ENCODE assay signal across 8 cellular contexts in genomic region chr15:88450125-88450798, GRCh38. TPM values are rescaled to one million over a fixed set of nuclear protein-coding genes. Genes with fewer than 3 reads are reported as not detected.
DNase-seq lines count a peak whose midpoint lies in the region; ATAC-seq, FAIRE-seq and TF ChIP-seq lines count a peak whose summit lies in the region.

No MANE protein-coding gene starts in this region.

- H3K36me3 ChIP-seq in heart left ventricle = no peaks in the 10 kb centered on the region

- 7% methylated on average over 9 of the region's 12 CpGs for WGBS in A549 (ENCODE audit: missing lambda C conversion rate)
- 2 to 10% (median 4%) methylated on average over 9 to 12 of the region's 12 CpGs for WGBS in heart left ventricle, 4 donors

- TF ChIP-seq POLR2A in A549 (IDR thresholded peaks at IDR 0.05; ENCODE audit: low read length) = no peak
- TF ChIP-seq POLR2A in heart left ventricle (IDR thresholded peaks at IDR 0.05) = no peak

- TF ChIP-seq CTCF in A549 (IDR thresholded peaks at IDR 0.05) (peak; percentile 93), GM12864 (IDR thresholded peaks at IDR 0.05; ENCODE audit: low read depth, low read length, missing control alignments) (peak; percentile 92), heart left ventricle (IDR thresholded peaks at IDR 0.05) (peak; percentile 53 to 76 (median 68))

- H3K27ac ChIP-seq in A549 (peak overlapping the region; percentile 37 to 79), heart left ventricle (no peak overlapping the region)

- no peak overlapping the region for H3K4me2 ChIP-seq in A549

- intact Hi-C loops in heart left ventricle (cut with DNase I) = loop anchor here in 5 of 10 donors (5.0 to 10.0 kb wide), 5 partner anchors 175 to 1825 kb away; partner anchors contain the start of gene NTRK3 (in 1 of the 5)

- no peak for TF ChIP-seq EP300 in A549 (IDR thresholded peaks at IDR 0.05)

- POLR2A ChIA-PET in A549 (lab: Yijun Ruan, JAX) = interaction anchor here (1.3 kb wide), 1 partner anchor 17 kb away, joined by 6 read pairs; the partner anchor contains the start of genes MRPL46 and MRPS11

- TF ChIP-seq RAD21 in A549 (conservative IDR thresholded peaks at IDR 0.05 in 1 of 2, IDR thresholded peaks at IDR 0.05 in 1 of 2) = peak; percentile 97 to 98

- CTCF ChIA-PET in A549 (lab: Yijun Ruan, JAX) = interaction anchor here (0.5 to 12.9 kb wide), 44 partner anchors 8 to 1826 kb away, joined by 3 to 201 read pairs (median 4); partner anchors contain the start of genes MRPL46 and NTRK3

- no peaks in the 10 kb centered on the region for H3K27me3 ChIP-seq in heart left ventricle

- H3K4me1 ChIP-seq in A549 = peaks cover 13% of the 10 kb centered on the region
- peaks cover 0 to 15% (median 6%) of the 10 kb centered on the region in 12 donors for H3K4me1 ChIP-seq in heart left ventricle

- H3K4me3 ChIP-seq in A549 = no peak overlapping the region
- no peak overlapping the region for H3K4me3 ChIP-seq in GM12864 (ENCODE audit: low read depth, low read length)
- H3K4me3 ChIP-seq in heart left ventricle = no peak overlapping the region

- DNase-seq in A549 (ENCODE audit: low read depth in 1 of 2, low spot score in 1 of 2) (peak; percentile 83 to 92), GM12864 (ENCODE audit: low read depth) (no peak), HT-29 (ENCODE audit: low spot score) (peak; percentile 84), RKO (ENCODE audit: low spot score) (peak; percentile 62), heart left ventricle (peak in 4 of 5 donors; percentile 43 to 65 (median 54)), retina (peak; percentile 84)
- peak; percentile 55 for DNase-seq in activated naive CD4-positive, alpha-beta T cell treated with Interleukin-2 at 50 U/mL for 16 hours

- peak; percentile 59 for FAIRE-seq in A549 (lab: Jason Lieb, UNC)

- H3K9me3 ChIP-seq in A549 (peaks cover 4% of the 10 kb centered on the region; the same call in 1 of the 3 replicates), heart left ventricle (peaks cover 0 to 2% (median 0%) of the 10 kb centered on the region in 12 donors)

- ATAC-seq in A549 (peak; percentile 56 to 85), heart left ventricle (peak; percentile 36 to 60 (median 56)), GM21825 (IDR thresholded peaks at IDR 0.05; ENCODE audit: unreplicated experiment) (no peak)

TF ChIP-seq in A549, 52 proteins besides CTCF, POLR2A, EP300 and RAD21:
- peak; percentile 98 for TF ChIP-seq SMC3 (IDR thresholded peaks at IDR 0.05)
- no peak for TF ChIP-seq NFE2L2 (conservative IDR thresholded peaks at IDR 0.05; ENCODE audit: low read length)
- no peak for TF ChIP-seq FOXS1 (CRISPR knock-in tag; IDR thresholded peaks at IDR 0.05)
- TF ChIP-seq EHF (CRISPR knock-in tag; IDR thresholded peaks at IDR 0.05) = no peak
- TF ChIP-seq, protein P1, sequence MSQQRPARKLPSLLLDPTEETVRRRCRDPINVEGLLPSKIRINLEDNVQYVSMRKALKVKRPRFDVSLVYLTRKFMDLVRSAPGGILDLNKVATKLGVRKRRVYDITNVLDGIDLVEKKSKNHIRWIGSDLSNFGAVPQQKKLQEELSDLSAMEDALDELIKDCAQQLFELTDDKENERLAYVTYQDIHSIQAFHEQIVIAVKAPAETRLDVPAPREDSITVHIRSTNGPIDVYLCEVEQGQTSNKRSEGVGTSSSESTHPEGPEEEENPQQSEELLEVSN (IDR thresholded peaks at IDR 0.05; ENCODE audit: borderline replicate concordance, low read depth) = peak; percentile 93
- no peak for TF ChIP-seq SREBF2 (IDR thresholded peaks at IDR 0.05)
- 0 out of 5 replicates have a peak, but pooled peaks of 1 of the 2 experiments have one; percentile 33 for TF ChIP-seq JUN (IDR thresholded peaks at IDR 0.05)
- TF ChIP-seq MAX (IDR thresholded peaks at IDR 0.05) = peak; percentile 97
TF ChIP-seq in A549: peak in this region for 4.

RNA-seq across cellular contexts. Expression of gene MRPL46, which starts 16.9 kb away (rescaled TPM):
- polyA plus RNA-seq in A549 (2011; rRNA removed) (66.9 and 76.1 TPM in 2 replicates), A549 (2017; fragmentation: RNase III; extraction: RNeasy Plus Mini Kit Qiagen cat#74134 plus additional on column Dnase treatment) (54.9 to 61.1 TPM (median 57.7 TPM) in 3 replicates), heart left ventricle (10 to 100 TPM; 79.5 to 92.8 TPM)
- polyA plus RNA-seq in A549 (2012; cell fraction: cytosol; rRNA removed) = 72.2 and 72.9 TPM in 2 replicates
- 31.9 and 40.3 TPM in 2 replicates for polyA plus RNA-seq in A549 (2012; cell fraction: nucleus; rRNA removed)
- polyA minus RNA-seq in A549 (2011; rRNA and poly(A)+ RNA removed) = 16.9 and 17.0 TPM in 2 replicates
- 33.7 and 47.3 TPM in 2 replicates for total RNA-seq in HT-29 (2014; rRNA removed; shearing (Covaris generic))
- total RNA-seq in heart left ventricle = 100 to 1,000 TPM in 1 of 9 donors, 10 to 100 TPM in 8; 40.7 to 113 (median 75.2) TPM

RNA-seq across cellular contexts. Expression of gene MRPS11, which starts 17.2 kb away (rescaled TPM):
- 99.0 and 102 TPM in 2 replicates for polyA plus RNA-seq in A549 (2011; rRNA removed)
- 210 and 263 TPM in 2 replicates for polyA plus RNA-seq in A549 (2012; cell fraction: cytosol; rRNA removed)
- 94.1 and 111 TPM in 2 replicates for polyA plus RNA-seq in A549 (2012; cell fraction: nucleus; rRNA removed)
- 122 to 129 TPM (median 123 TPM) in 3 replicates for polyA plus RNA-seq in A549 (2017; fragmentation: RNase III; extraction: RNeasy Plus Mini Kit Qiagen cat#74134 plus additional on column Dnase treatment)
- 35.6 and 44.3 TPM in 2 replicates for polyA minus RNA-seq in A549 (2011; rRNA and poly(A)+ RNA removed)
- total RNA-seq in HT-29 (2014; rRNA removed; shearing (Covaris generic)) = 92.3 and 122 TPM in 2 replicates
- 10 to 100 TPM; 49.7 to 72.7 (median 59.0) TPM for total RNA-seq in heart left ventricle
- 10 to 100 TPM; 73.2 to 77.9 TPM for polyA plus RNA-seq in heart left ventricle

Comparison
In these comparisons a context has a peak if more than half of its experiments do, and no peak if none do; other contexts are left out.
1. H3K27ac ChIP-seq: peak in A549 (2 of 2); none in heart left ventricle (0 of 12).
2. Peak in every context shown above with its lines, with median percentiles within 50 percentile points of each other: CTCF ChIP-seq.